ENCODE assay signal across 1 cellular context in genomic region chr10:77173615-77174461, GRCh38.
TF ChIP-seq lines count a peak whose summit lies in the region.

No MANE protein-coding gene starts in this region.

TF ChIP-seq in K562, 482 proteins besides CTCF, POLR2A, EP300 and RAD21 (continued from another document):
- no peak for TF ChIP-seq CREB3 (tag; conservative IDR thresholded peaks at IDR 0.05; ENCODE audit: low read depth)
- no peak for TF ChIP-seq PRMT5 (CRISPR knock-in tag; IDR thresholded peaks at IDR 0.05)
- no peak for TF ChIP-seq CSDE1 (IDR thresholded peaks at IDR 0.05)
- TF ChIP-seq HSF4 (CRISPR knock-in tag; IDR thresholded peaks at IDR 0.05; ENCODE audit: borderline replicate concordance): no peak
- 0 out of 2 replicates have a peak, but pooled peaks have one; percentile 18 for TF ChIP-seq ESRRA (IDR thresholded peaks at IDR 0.05; ENCODE audit: borderline replicate concordance, low read depth)
- peak; percentile 27; the same call in 1 of the 2 replicates for TF ChIP-seq VEZF1 (CRISPR knock-in tag; IDR thresholded peaks at IDR 0.05)
- peak; percentile 79; the same call in 1 of the 2 replicates for TF ChIP-seq STAG1 (CRISPR knock-in tag; IDR thresholded peaks at IDR 0.05; ENCODE audit: borderline replicate concordance)
TF ChIP-seq in K562: peak in this region for 10.
